8 cellular contexts compared by ENCODE assay signal in genomic region chr1:209755926-209756607, GRCh38. TPM values are rescaled to one million over a fixed set of nuclear protein-coding genes. Genes with fewer than 3 reads are reported as not detected.
DNase-seq lines count a peak whose midpoint lies in the region; ATAC-seq, FAIRE-seq and TF ChIP-seq lines count a peak whose summit lies in the region.

TSS of gene TRAF3IP3 (plus strand) at chr1:209756053. CDS start at chr1:209760040, 3,987 bp downstream.

- H3K4me1 Mint-ChIP-seq in naive thymus-derived CD8-positive, alpha-beta T cell: peaks cover 43 to 92% (median 77%) of the 10 kb centered on the region in 4 donors

- no peaks in the 10 kb centered on the region for H3K27me3 ChIP-seq in Peyer's patch

- peak within 1 kb of the TSS; percentile 92 to 100 (median 97) for H3K4me3 Mint-ChIP-seq in naive thymus-derived CD8-positive, alpha-beta T cell

- H3K36me3 ChIP-seq in Peyer's patch: no peaks in the 10 kb centered on the region

- no peak for FAIRE-seq in D721Med (lab: Jason Lieb, UNC)

- peak; percentile 83 for TF ChIP-seq POLR2A in GM18505 (IDR thresholded peaks at IDR 0.05; ENCODE audit: borderline replicate concordance, extremely low read depth, insufficient read depth, insufficient read length)
- TF ChIP-seq POLR2A in Peyer's patch (IDR thresholded peaks at IDR 0.05): no peak

- H3K9me3 ChIP-seq in Peyer's patch: no peaks in the 10 kb centered on the region

- POLR2A ChIA-PET in naive thymus-derived CD8-positive, alpha-beta T cell (lab: Charles Lee): interaction anchor here (1.0 to 34.0 kb wide), 5 partner anchors 8 to 72 kb away, joined by 3 to 1192 read pairs (median 5); partner anchors contain the start of genes C1orf74 and UTP25

- peak within 1 kb of the TSS; percentile 87 to 99 (median 96) for H3K27ac Mint-ChIP-seq in naive thymus-derived CD8-positive, alpha-beta T cell

- H3K36me3 Mint-ChIP-seq in naive thymus-derived CD8-positive, alpha-beta T cell: peaks cover 6 to 30% (median 20%) of the 10 kb centered on the region in 3 donors

- peak within 1 kb of the TSS; percentile 40 to 46 (median 44) for H3K4me3 ChIP-seq in Peyer's patch

- DNase-seq in Peyer's patch: peak in 2 of 3 donors; percentile 87 to 92
- DNase-seq in activated T-helper 9 cell treated with anti-CD3 and anti-CD28 coated beads, Interleukin-2, amount 50 U/mL, for 16 hours (ENCODE audit: low read depth): peak; percentile 55
- DNase-seq in naive thymus-derived CD8-positive, alpha-beta T cell: peak; percentile 48 to 87 (median 76)
- no peak for DNase-seq in amniotic stem cell (lab: John Stamatoyannopoulos, UW)
- no peak for DNase-seq in SK-N-DZ (ENCODE audit: low spot score)
- no peak for DNase-seq in D721Med (ENCODE audit: insufficient read length, low spot score)

- peak within 1 kb of the TSS; percentile 63 to 86 (median 79) for H3K27ac ChIP-seq in Peyer's patch

- H3K9me3 Mint-ChIP-seq in naive thymus-derived CD8-positive, alpha-beta T cell: no peaks in the 10 kb centered on the region

- peaks cover 0 to 27% (median 7%) of the 10 kb centered on the region in 4 donors for H3K4me1 ChIP-seq in Peyer's patch

- TF ChIP-seq CTCF in Peyer's patch (IDR thresholded peaks at IDR 0.05): no peak
- no peak for TF ChIP-seq CTCF in D721Med (IDR thresholded peaks at IDR 0.05; ENCODE audit: insufficient read depth, missing control alignments)

- ATAC-seq in GM18505 (IDR thresholded peaks at IDR 0.05; ENCODE audit: unreplicated experiment) (peak; percentile 71), HG02798 (IDR thresholded peaks at IDR 0.05; ENCODE audit: poor library complexity, unreplicated experiment) (peak; percentile 81)
- ATAC-seq in naive thymus-derived CD8-positive, alpha-beta T cell: peak; percentile 92 to 95

- H3K27me3 Mint-ChIP-seq in naive thymus-derived CD8-positive, alpha-beta T cell: no peaks in the 10 kb centered on the region

RNA-seq across cellular contexts. Expression of gene TRAF3IP3, which starts in this region (rescaled TPM):
- 100 to 1,000 TPM in 1 of 4 donors, 10 to 100 TPM in 1, 1 to 10 TPM in 2; 7.4 to 102 (median 10.8) TPM for total RNA-seq in Peyer's patch
- 100 to 1,000 TPM; 701 to 717 TPM for total RNA-seq in naive thymus-derived CD8-positive, alpha-beta T cell
- 100 to 1,000 TPM; 333 to 540 (median 423) TPM for polyA plus RNA-seq in naive thymus-derived CD8-positive, alpha-beta T cell
- polyA plus RNA-seq in SK-N-DZ (2014; cell fraction: cytosol; rRNA removed): not detected in 2 replicates
- polyA plus RNA-seq in SK-N-DZ (2014; cell fraction: nucleus; rRNA removed): 0.12 and 0.14 TPM in 2 replicates

Comparison
In these comparisons a context has a peak if more than half of its experiments do, and no peak if none do; other contexts are left out.
1. RNA of gene TRAF3IP3 (total RNA-seq): 701 to 717 TPM in naive thymus-derived CD8-positive, alpha-beta T cell; 7.4 to 102 TPM in Peyer's patch; every median in the first group is over 4 times any median in the second.
2. DNase-seq: peak in Peyer's patch (2 of 3), activated T-helper 9 cell treated with anti-CD3 and anti-CD28 coated beads, Interleukin-2, amount 50 U/mL, for 16 hours (single experiment) and naive thymus-derived CD8-positive, alpha-beta T cell (10 of 10); none in amniotic stem cell (single experiment), SK-N-DZ (single experiment) and D721Med (single experiment).
3. Peak in every context shown above with its lines, with median percentiles within 50 percentile points of each other: ATAC-seq.